In the genomic region with DNA sequence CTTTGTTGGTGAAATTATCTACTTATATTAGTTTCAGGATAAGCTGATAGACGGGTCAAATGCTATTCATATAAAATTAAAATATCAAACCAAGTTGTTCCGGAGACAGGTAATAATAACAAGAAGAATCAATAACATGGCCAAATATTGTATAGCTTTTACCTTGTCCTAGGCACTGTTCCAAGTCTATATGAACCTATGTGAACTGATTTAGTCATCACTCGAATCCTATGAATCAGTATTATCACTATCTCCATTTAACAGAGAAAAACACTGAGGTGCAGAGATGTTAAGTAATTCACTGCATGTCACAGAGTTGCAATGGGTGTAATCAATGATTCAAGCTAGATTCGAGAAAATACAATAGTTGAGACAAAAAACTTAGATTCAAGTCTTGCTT, we compare ENCODE assay signal across 23 cellular contexts.
"Had no signal": no experiment of that assay in that cellular context is flagged by ENCODE, and none has a peak within 500 bp of the region (broad histone marks: within the 10 kb centered on the region; RNA-seq: fewer than 3 reads in every experiment).

No MANE protein-coding gene starts in this region.

- H3K4me1 ChIP-seq: colonic mucosa, gastrocnemius medialis, left lung, lower lobe of right lung had no signal

- H3K4me1 Mint-ChIP-seq: mesothelial cell of epicardium, naive B cell had no signal

- H3K4me3 Mint-ChIP-seq: dendritic cell treated with granulocyte-macrophage colony-stimulating factor and Interleukin-4, amounts not matched to agents 40 ng/mL and 50 ng/mL, for 4 days; effector memory CD8-positive, alpha-beta T cell; endodermal cell; mesothelial cell of epicardium; naive B cell had no signal

- FAIRE-seq: endometrium, islet of Langerhans had no signal

- H3K4me3 ChIP-seq: colonic mucosa, esophagus muscularis mucosa, gastrocnemius medialis, heart right ventricle, left lung, lower lobe of right lung, mucosa of descending colon had no signal

- H3K27me3 ChIP-seq: colonic mucosa, esophagus muscularis mucosa, gastrocnemius medialis, heart right ventricle, left lung had no signal

- DNase-seq: colonic mucosa; cortex of kidney; effector CD8-positive, alpha-beta T cell; effector memory CD8-positive, alpha-beta T cell; endodermal cell; foreskin melanocyte; gastrocnemius medialis; glutamatergic neuron; head of caudate nucleus; heart right ventricle; hippocampal formation; left cardiac atrium; left lung; left ventricle myocardium superior; lower lobe of right lung; mesenchymal stem cell; mucosa of descending colon; naive B cell had no signal

- ATAC-seq: effector memory CD8-positive, alpha-beta T cell; gastrocnemius medialis; heart right ventricle; left cardiac atrium; left lung; left ventricle myocardium superior; lower lobe of right lung; mucosa of descending colon had no signal

- H3K36me3 ChIP-seq: colonic mucosa, esophagus muscularis mucosa, gastrocnemius medialis, heart right ventricle, left lung, lower lobe of right lung had no signal

- H3K27ac Mint-ChIP-seq: dendritic cell treated with granulocyte-macrophage colony-stimulating factor and Interleukin-4, amounts not matched to agents 40 ng/mL and 50 ng/mL, for 4 days; effector memory CD8-positive, alpha-beta T cell; endodermal cell; mesothelial cell of epicardium; naive B cell had no signal

- H3K27me3 Mint-ChIP-seq: effector memory CD8-positive, alpha-beta T cell had no signal

- H3K27ac ChIP-seq: colonic mucosa, esophagus muscularis mucosa, gastrocnemius medialis, heart right ventricle, left lung, lower lobe of right lung had no signal

- H3K9me3 ChIP-seq: colonic mucosa, esophagus muscularis mucosa, gastrocnemius medialis, heart right ventricle, left lung, lower lobe of right lung, mucosa of descending colon had no signal

- H3K36me3 Mint-ChIP-seq: mesothelial cell of epicardium had no signal
